In the genomic region with DNA sequence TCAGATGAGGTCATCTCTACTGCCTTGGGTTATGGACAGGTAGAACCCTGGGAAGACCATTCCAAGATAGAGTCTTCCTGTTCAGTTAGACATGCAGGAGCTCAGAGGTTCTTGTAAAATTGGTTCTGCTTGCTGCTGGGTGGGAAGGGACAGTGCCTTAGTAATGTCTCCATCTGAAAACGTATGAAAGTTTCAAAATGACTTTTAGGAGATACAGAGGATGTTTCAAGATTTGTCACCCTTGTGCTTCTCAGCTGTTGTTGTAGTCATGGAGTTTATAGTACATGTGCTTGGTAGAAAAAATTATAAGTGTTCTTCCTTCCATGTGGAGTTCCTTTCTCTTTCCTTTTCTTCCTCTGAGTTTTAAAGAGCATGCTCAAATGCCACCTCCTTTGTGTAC, we compare ENCODE assay signal across 10 cellular contexts.
DNase-seq lines count a peak whose midpoint lies in the region; ATAC-seq and TF ChIP-seq lines count a peak whose summit lies in the region.
"Had no signal": no experiment of that assay in that cellular context is flagged by ENCODE, and none has a peak within 500 bp of the region (broad histone marks: within the 10 kb centered on the region; RNA-seq: fewer than 3 reads in every experiment).

No MANE protein-coding gene starts in this region.

- H3K4me3 ChIP-seq in naive thymus-derived CD4-positive, alpha-beta T cell (ENCODE audit: low read length): no peak overlapping the region
- H3K4me3 ChIP-seq in sigmoid colon: no peak overlapping the region
- H3K4me3 ChIP-seq: transverse colon had no signal

- no peak for TF ChIP-seq EP300 in sigmoid colon (IDR thresholded peaks at IDR 0.05)

- peaks cover 64% of the 10 kb centered on the region for H3K36me3 Mint-ChIP-seq in activated CD4-positive, alpha-beta T cell treated with anti-CD3 and anti-CD28 coated beads, Interleukin-2, amount 10 ng/mL, durations not matched to agents 7 days and 5 days (ENCODE audit: low read depth)
- peaks cover 4 to 66% (median 56%) of the 10 kb centered on the region in 5 donors for H3K36me3 Mint-ChIP-seq in naive thymus-derived CD4-positive, alpha-beta T cell
- no peaks in the 10 kb centered on the region for H3K36me3 Mint-ChIP-seq in osteocyte (ENCODE audit: unreplicated experiment)

- H3K4me1 Mint-ChIP-seq in activated CD4-positive, alpha-beta T cell treated with anti-CD3 and anti-CD28 coated beads, Interleukin-2, amount 10 ng/mL, durations not matched to agents 7 days and 5 days: peaks cover 34% of the 10 kb centered on the region
- peaks cover 27 to 100% (median 96%) of the 10 kb centered on the region in 7 donors for H3K4me1 Mint-ChIP-seq in naive thymus-derived CD4-positive, alpha-beta T cell
- H3K4me1 Mint-ChIP-seq in osteocyte (ENCODE audit: unreplicated experiment): no peaks in the 10 kb centered on the region

- TF ChIP-seq CTCF in osteocyte (IDR thresholded peaks at IDR 0.05) (no peak), sigmoid colon (IDR thresholded peaks at IDR 0.05) (no peak)

- WGBS in sigmoid colon, 2 donors: 52 to 79% methylated on average over 1 of the region's 1 CpG

- peak overlapping the region; percentile 67 for H3K27ac Mint-ChIP-seq in activated CD4-positive, alpha-beta T cell treated with anti-CD3 and anti-CD28 coated beads, Interleukin-2, amount 10 ng/mL, durations not matched to agents 7 days and 5 days
- H3K27ac Mint-ChIP-seq in naive thymus-derived CD4-positive, alpha-beta T cell: peak overlapping the region; percentile 69 to 91 (median 80)
- H3K27ac Mint-ChIP-seq in osteocyte (ENCODE audit: unreplicated experiment): no peak overlapping the region

- ATAC-seq in GM21447 (IDR thresholded peaks at IDR 0.05; ENCODE audit: unreplicated experiment) (peak; percentile 98), HG03108 (IDR thresholded peaks at IDR 0.05; ENCODE audit: unreplicated experiment) (peak; percentile 92)
- no peak for ATAC-seq in naive thymus-derived CD4-positive, alpha-beta T cell

- DNase-seq in activated CD4-positive, alpha-beta T cell treated with anti-CD3 and anti-CD28 coated beads, Interleukin-2, amount 10 ng/mL, durations not matched to agents 7 days and 5 days: no peak
- DNase-seq in activated CD4-positive, alpha-beta T cell treated with anti-CD3 and anti-CD28 coated beads for 1 hour: no peak
- DNase-seq in naive thymus-derived CD4-positive, alpha-beta T cell: peak in 1 of 9 donors; percentile 24
- DNase-seq in osteocyte (ENCODE audit: extremely low spot score, unreplicated experiment): no peak
- no peak for DNase-seq in effector CD8-positive, alpha-beta T cell (lab: John Stamatoyannopoulos, UW)
- no peak for DNase-seq in sigmoid colon
- DNase-seq: transverse colon had no signal

- no peaks in the 10 kb centered on the region for H3K27me3 Mint-ChIP-seq in activated CD4-positive, alpha-beta T cell treated with anti-CD3 and anti-CD28 coated beads, Interleukin-2, amount 10 ng/mL, durations not matched to agents 7 days and 5 days
- H3K27me3 Mint-ChIP-seq in naive thymus-derived CD4-positive, alpha-beta T cell: no peaks in the 10 kb centered on the region
- H3K27me3 Mint-ChIP-seq in osteocyte (ENCODE audit: unreplicated experiment): peaks cover 24% of the 10 kb centered on the region
- H3K27me3 Mint-ChIP-seq: central memory CD8-positive, alpha-beta T cell had no signal

- H3K27me3 ChIP-seq in naive thymus-derived CD4-positive, alpha-beta T cell (ENCODE audit: control insufficient read depth in 2 of 2, insufficient read depth in 2 of 2, low read length in 2 of 2): no peaks in the 10 kb centered on the region
- H3K27me3 ChIP-seq in sigmoid colon: no peaks in the 10 kb centered on the region
- H3K27me3 ChIP-seq: transverse colon had no signal

- peaks cover 5 to 74% of the 10 kb centered on the region in 2 donors for H3K4me1 ChIP-seq in naive thymus-derived CD4-positive, alpha-beta T cell (ENCODE audit: control insufficient read depth in 2 of 2, insufficient read depth in 2 of 2, low read length in 2 of 2)
- H3K4me1 ChIP-seq in sigmoid colon: no peaks in the 10 kb centered on the region
- H3K4me1 ChIP-seq: transverse colon had no signal

- H3K27ac ChIP-seq in naive thymus-derived CD4-positive, alpha-beta T cell (ENCODE audit: low read depth, low read length): no peak overlapping the region
- H3K27ac ChIP-seq in sigmoid colon: no peak overlapping the region
- H3K27ac ChIP-seq: transverse colon had no signal

- peaks cover 12% of the 10 kb centered on the region for H3K9me3 Mint-ChIP-seq in activated CD4-positive, alpha-beta T cell treated with anti-CD3 and anti-CD28 coated beads, Interleukin-2, amount 10 ng/mL, durations not matched to agents 7 days and 5 days
- peaks cover 0 to 11% (median 0%) of the 10 kb centered on the region in 11 donors for H3K9me3 Mint-ChIP-seq in naive thymus-derived CD4-positive, alpha-beta T cell
- H3K9me3 Mint-ChIP-seq in osteocyte (ENCODE audit: unreplicated experiment): no peaks in the 10 kb centered on the region
- H3K9me3 Mint-ChIP-seq: central memory CD8-positive, alpha-beta T cell had no signal

- POLR2A ChIA-PET in activated CD4-positive, alpha-beta T cell treated with anti-CD3 and anti-CD28 coated beads, Interleukin-2, amount 10 ng/mL, durations not matched to agents 7 days and 5 days (lab: Charles Lee): no interaction called here
- POLR2A ChIA-PET in naive thymus-derived CD4-positive, alpha-beta T cell (lab: Charles Lee): interaction anchor here (0.6 kb wide), 1 partner anchor 90 kb away, joined by 4 read pairs; no protein-coding TSS in a partner anchor

- no peak overlapping the region for H3K4me3 Mint-ChIP-seq in activated CD4-positive, alpha-beta T cell treated with anti-CD3 and anti-CD28 coated beads, Interleukin-2, amount 10 ng/mL, durations not matched to agents 7 days and 5 days
- peak overlapping the region; percentile 0 to 52 (median 36) for H3K4me3 Mint-ChIP-seq in naive thymus-derived CD4-positive, alpha-beta T cell
- H3K4me3 Mint-ChIP-seq in osteocyte (ENCODE audit: unreplicated experiment): no peak overlapping the region
- H3K4me3 Mint-ChIP-seq: central memory CD8-positive, alpha-beta T cell had no signal

- H3K36me3 ChIP-seq in naive thymus-derived CD4-positive, alpha-beta T cell (ENCODE audit: control insufficient read depth in 2 of 3, insufficient read depth in 3 of 3, low read length in 3 of 3): no peaks in the 10 kb centered on the region
- H3K36me3 ChIP-seq in sigmoid colon: no peaks in the 10 kb centered on the region
- H3K36me3 ChIP-seq: transverse colon had no signal

- CTCF ChIA-PET in activated CD4-positive, alpha-beta T cell treated with anti-CD3 and anti-CD28 coated beads, Interleukin-2, amount 10 ng/mL, durations not matched to agents 7 days and 5 days (lab: Charles Lee): no interaction called here
- CTCF ChIA-PET in naive thymus-derived CD4-positive, alpha-beta T cell (lab: Charles Lee): interaction anchor here (0.6 to 0.7 kb wide), 2 partner anchors 63 to 144 kb away, joined by 3 read pairs; no protein-coding TSS in a partner anchor

- no peak for TF ChIP-seq POLR2A in sigmoid colon (IDR thresholded peaks at IDR 0.05)

- intact Hi-C loops in naive thymus-derived CD4-positive, alpha-beta T cell (cut with micrococcal nuclease): loop anchor here (2.0 to 10.0 kb wide), 4 partner anchors 14 to 76 kb away; no protein-coding TSS in a partner anchor
- intact Hi-C loops in sigmoid colon (cut with DNase I): no loop called here

- H3K9me3 ChIP-seq in naive thymus-derived CD4-positive, alpha-beta T cell (ENCODE audit: control insufficient read depth in 2 of 3, low read length in 3 of 3): no peaks in the 10 kb centered on the region
- H3K9me3 ChIP-seq in sigmoid colon: no peaks in the 10 kb centered on the region
- H3K9me3 ChIP-seq: transverse colon had no signal

Comparison
In these comparisons a context has a peak if more than half of its experiments do, and no peak if none do; other contexts are left out.
1. H3K4me3 Mint-ChIP-seq: peak in naive thymus-derived CD4-positive, alpha-beta T cell (10 of 10); none in activated CD4-positive, alpha-beta T cell treated with anti-CD3 and anti-CD28 coated beads, Interleukin-2, amount 10 ng/mL, durations not matched to agents 7 days and 5 days (single experiment) and osteocyte (single experiment).